ENCODE assay signal across 8 cellular contexts in the genomic region with DNA sequence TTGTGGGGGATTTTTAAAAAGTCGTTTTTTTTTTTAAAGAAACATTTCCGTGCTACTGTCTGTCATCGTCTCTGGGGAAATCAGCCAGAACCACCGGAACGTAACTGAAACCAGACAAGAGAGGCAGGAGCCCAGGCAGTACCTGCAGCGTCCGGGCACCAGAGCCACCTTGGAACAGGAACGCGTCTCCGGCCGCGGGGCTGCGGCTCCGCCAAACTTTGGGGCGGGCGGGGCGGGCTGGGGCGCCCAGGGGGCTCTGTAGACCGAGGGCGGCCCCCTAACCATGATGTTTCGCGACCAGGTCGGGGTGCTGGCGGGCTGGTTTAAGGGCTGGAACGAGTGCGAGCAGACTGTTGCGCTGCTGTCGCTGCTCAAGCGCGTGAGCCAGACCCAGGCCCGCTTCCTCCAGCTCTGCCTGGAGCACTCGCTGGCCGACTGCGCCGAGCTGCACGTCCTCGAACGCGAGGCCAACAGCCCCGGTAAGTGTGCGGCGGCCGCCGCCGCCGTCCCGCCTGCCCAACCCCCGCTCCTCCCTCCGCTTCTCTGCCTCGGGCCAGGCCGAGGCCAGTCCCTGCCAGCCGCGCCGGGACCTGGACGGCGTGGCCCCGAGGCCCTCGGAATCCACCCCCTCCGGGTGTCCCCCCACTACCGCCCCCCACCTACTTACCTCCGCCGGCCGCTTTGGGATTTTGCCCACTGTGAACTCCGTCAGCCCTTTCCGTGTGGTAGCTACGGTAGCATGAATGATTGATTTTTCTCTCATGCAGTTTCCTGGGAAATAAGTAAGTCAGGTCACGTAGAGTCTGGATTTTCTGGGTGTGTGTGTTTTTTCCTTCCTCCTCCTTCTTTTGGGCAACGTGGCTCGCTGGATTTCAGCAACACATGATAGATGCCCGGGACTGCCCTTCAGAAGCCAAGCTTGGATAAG. TPM values are rescaled to one million over a fixed set of nuclear protein-coding genes. Genes with fewer than 3 reads are reported as not detected.
DNase-seq lines count a peak whose midpoint lies in the region; FAIRE-seq and TF ChIP-seq lines count a peak whose summit lies in the region.

No MANE protein-coding gene starts in this region.

- H3K4me2 ChIP-seq in astrocyte (ENCODE audit: low read length): peak overlapping the region; percentile 87

- no peak for FAIRE-seq in astrocyte (lab: Jason Lieb, UNC)

- peak overlapping the region; percentile 77 for H3K4me3 ChIP-seq in HEK293 (ENCODE audit: low read depth, low read length)
- H3K4me3 ChIP-seq in astrocyte (ENCODE audit: insufficient read depth, low read depth, low read length): peak overlapping the region; percentile 77

- H3K27ac Mint-ChIP-seq in CD14-positive monocyte (peak overlapping the region in 1 of 7 donors; percentile 48), astrocyte (ENCODE audit: unreplicated experiment) (peak overlapping the region; percentile 98), progenitor cell of endocrine pancreas (peak overlapping the region; percentile 94)

- intact Hi-C loops in CD14-positive monocyte (cut with micrococcal nuclease): loop anchor here in 1 of 2 donors (5.0 kb wide), 1 partner anchor 239 kb away; no protein-coding TSS in a partner anchor

- no peaks in the 10 kb centered on the region for H3K27me3 ChIP-seq in astrocyte (ENCODE audit: insufficient read depth, low read length)

- no peak for TF ChIP-seq CTCF in CD14-positive monocyte (IDR thresholded peaks at IDR 0.05)
- no peak; the same call in 1 of the 2 replicates for TF ChIP-seq CTCF in HEK293 (tag by site-specific recombination; IDR thresholded peaks at IDR 0.05)
- no peak for TF ChIP-seq CTCF in astrocyte (IDR thresholded peaks at IDR 0.05; ENCODE audit: insufficient read depth, low read depth, low read length)
- no peak for TF ChIP-seq CTCF in progenitor cell of endocrine pancreas (IDR thresholded peaks at IDR 0.05; ENCODE audit: unreplicated experiment)

- H3K9me3 ChIP-seq in HEK293 (ENCODE audit: control insufficient read depth, insufficient read depth, low read depth, low read length): no peaks in the 10 kb centered on the region
- H3K9me3 ChIP-seq in astrocyte (ENCODE audit: insufficient read depth, low read depth, low read length): no peaks in the 10 kb centered on the region

- peaks cover 6 to 10% of the 10 kb centered on the region in 2 donors for H3K36me3 Mint-ChIP-seq in CD14-positive monocyte
- H3K36me3 Mint-ChIP-seq in astrocyte (ENCODE audit: low read depth, unreplicated experiment): peaks cover 25% of the 10 kb centered on the region
- peaks cover 4% of the 10 kb centered on the region for H3K36me3 Mint-ChIP-seq in progenitor cell of endocrine pancreas (ENCODE audit: insufficient read depth)

- DNase-seq in CD14-positive monocyte (ENCODE audit: low spot score) (peak; percentile 48), SW480 (ENCODE audit: low spot score) (peak; percentile 33), astrocyte (ENCODE audit: low read depth) (peak; percentile 70), hepatic stellate cell (ENCODE audit: low spot score) (peak; percentile 24), progenitor cell of endocrine pancreas (ENCODE audit: low spot score, unreplicated experiment) (peak; percentile 41), AG08395 (ENCODE audit: low spot score) (no peak), NCI-H187 treated with DMSO at 0.1 percent for 48 hours (lab: John Stamatoyannopoulos, UW) (no peak)

- peaks cover 47 to 57% (median 56%) of the 10 kb centered on the region in 3 donors for H3K27me3 Mint-ChIP-seq in CD14-positive monocyte (ENCODE audit: low read depth in 3 of 3)
- no peaks in the 10 kb centered on the region for H3K27me3 Mint-ChIP-seq in astrocyte (ENCODE audit: low read depth, unreplicated experiment)
- H3K27me3 Mint-ChIP-seq in progenitor cell of endocrine pancreas: peaks cover 23% of the 10 kb centered on the region

- H3K4me3 Mint-ChIP-seq in CD14-positive monocyte (peak overlapping the region; percentile 95 to 97), astrocyte (ENCODE audit: unreplicated experiment) (peak overlapping the region; percentile 99), progenitor cell of endocrine pancreas (ENCODE audit: low read depth) (peak overlapping the region; percentile 89)

- H3K36me3 ChIP-seq in HEK293 (ENCODE audit: control insufficient read depth in 2 of 2, insufficient read depth in 1 of 2, low read length in 2 of 2): peaks cover 0 to 7% of the 10 kb centered on the region in 2 experiments; a peak in 1 of 3 replicates
- peaks cover 9% of the 10 kb centered on the region for H3K36me3 ChIP-seq in astrocyte (ENCODE audit: insufficient read depth, low read length)

- peaks cover 28% of the 10 kb centered on the region for H3K4me1 Mint-ChIP-seq in CD14-positive monocyte
- H3K4me1 Mint-ChIP-seq in astrocyte (ENCODE audit: low read depth, unreplicated experiment): peaks cover 21% of the 10 kb centered on the region
- H3K4me1 Mint-ChIP-seq in progenitor cell of endocrine pancreas (ENCODE audit: low read depth): peaks cover 14% of the 10 kb centered on the region

- H3K9me3 Mint-ChIP-seq in CD14-positive monocyte: peaks cover 7 to 19% (median 11%) of the 10 kb centered on the region in 7 donors
- H3K9me3 Mint-ChIP-seq in astrocyte (ENCODE audit: unreplicated experiment): peaks cover 2% of the 10 kb centered on the region
- peaks cover 6% of the 10 kb centered on the region for H3K9me3 Mint-ChIP-seq in progenitor cell of endocrine pancreas (ENCODE audit: low read depth)

- CTCF ChIA-PET in HEK293 (lab: Yijun Ruan, JAX): interaction anchor here (0.6 to 2.1 kb wide), 12 partner anchors 9 to 527 kb away, joined by 3 to 13 read pairs (median 3); no protein-coding TSS in a partner anchor

- H3K4me1 ChIP-seq in HEK293 (ENCODE audit: control insufficient read depth, insufficient read depth, low read length) (peaks cover 5% of the 10 kb centered on the region; the same call in 1 of the 2 replicates), astrocyte (ENCODE audit: insufficient read depth, low read length) (peaks cover 36% of the 10 kb centered on the region)

- POLR2A ChIA-PET in HEK293 (lab: Yijun Ruan, JAX): interaction anchor here (0.6 to 2.4 kb wide), 11 partner anchors 16 to 303 kb away, joined by 3 to 11 read pairs (median 4); no protein-coding TSS in a partner anchor

- H3K79me2 ChIP-seq in astrocyte (ENCODE audit: insufficient read depth, low read length): peaks cover 58% of the 10 kb centered on the region

- H2AFZ ChIP-seq in astrocyte (ENCODE audit: low read depth, low read length): no peak overlapping the region

- peaks cover 25% of the 10 kb centered on the region for H4K20me1 ChIP-seq in astrocyte (ENCODE audit: insufficient read depth, low read length)

- H3K9ac ChIP-seq in astrocyte (ENCODE audit: low read length): peak overlapping the region; percentile 96

- H3K27ac ChIP-seq in HEK293 (ENCODE audit: extremely low read depth, low read depth, low read length): peak overlapping the region; percentile 77; the same call in 1 of the 2 replicates
- H3K27ac ChIP-seq in astrocyte (ENCODE audit: low read depth, low read length): peak overlapping the region; percentile 88

TF ChIP-seq in HEK293, 187 proteins besides CTCF, POLR2A, EP300 and RAD21 (continues in another document):
- TF ChIP-seq, protein P1, sequence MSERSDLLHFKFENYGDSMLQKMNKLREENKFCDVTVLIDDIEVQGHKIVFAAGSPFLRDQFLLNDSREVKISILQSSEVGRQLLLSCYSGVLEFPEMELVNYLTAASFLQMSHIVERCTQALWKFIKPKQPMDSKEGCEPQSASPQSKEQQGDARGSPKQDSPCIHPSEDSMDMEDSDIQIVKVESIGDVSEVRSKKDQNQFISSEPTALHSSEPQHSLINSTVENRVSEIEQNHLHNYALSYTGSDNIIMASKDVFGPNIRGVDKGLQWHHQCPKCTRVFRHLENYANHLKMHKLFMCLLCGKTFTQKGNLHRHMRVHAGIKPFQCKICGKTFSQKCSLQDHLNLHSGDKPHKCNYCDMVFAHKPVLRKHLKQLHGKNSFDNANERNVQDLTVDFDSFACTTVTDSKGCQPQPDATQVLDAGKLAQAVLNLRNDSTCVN (tag by site-specific recombination; optimal IDR thresholded peaks at IDR 0.05): peak; percentile 69
- TF ChIP-seq, protein P2, sequence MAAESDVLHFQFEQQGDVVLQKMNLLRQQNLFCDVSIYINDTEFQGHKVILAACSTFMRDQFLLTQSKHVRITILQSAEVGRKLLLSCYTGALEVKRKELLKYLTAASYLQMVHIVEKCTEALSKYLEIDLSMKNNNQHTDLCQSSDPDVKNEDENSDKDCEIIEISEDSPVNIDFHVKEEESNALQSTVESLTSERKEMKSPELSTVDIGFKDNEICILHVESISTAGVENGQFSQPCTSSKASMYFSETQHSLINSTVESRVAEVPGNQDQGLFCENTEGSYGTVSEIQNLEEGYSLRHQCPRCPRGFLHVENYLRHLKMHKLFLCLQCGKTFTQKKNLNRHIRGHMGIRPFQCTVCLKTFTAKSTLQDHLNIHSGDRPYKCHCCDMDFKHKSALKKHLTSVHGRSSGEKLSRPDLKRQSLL (tag by site-specific recombination; IDR thresholded peaks at IDR 0.05): 0 out of 2 replicates have a peak, but pooled peaks have one; percentile 15
- TF ChIP-seq, protein P3, sequence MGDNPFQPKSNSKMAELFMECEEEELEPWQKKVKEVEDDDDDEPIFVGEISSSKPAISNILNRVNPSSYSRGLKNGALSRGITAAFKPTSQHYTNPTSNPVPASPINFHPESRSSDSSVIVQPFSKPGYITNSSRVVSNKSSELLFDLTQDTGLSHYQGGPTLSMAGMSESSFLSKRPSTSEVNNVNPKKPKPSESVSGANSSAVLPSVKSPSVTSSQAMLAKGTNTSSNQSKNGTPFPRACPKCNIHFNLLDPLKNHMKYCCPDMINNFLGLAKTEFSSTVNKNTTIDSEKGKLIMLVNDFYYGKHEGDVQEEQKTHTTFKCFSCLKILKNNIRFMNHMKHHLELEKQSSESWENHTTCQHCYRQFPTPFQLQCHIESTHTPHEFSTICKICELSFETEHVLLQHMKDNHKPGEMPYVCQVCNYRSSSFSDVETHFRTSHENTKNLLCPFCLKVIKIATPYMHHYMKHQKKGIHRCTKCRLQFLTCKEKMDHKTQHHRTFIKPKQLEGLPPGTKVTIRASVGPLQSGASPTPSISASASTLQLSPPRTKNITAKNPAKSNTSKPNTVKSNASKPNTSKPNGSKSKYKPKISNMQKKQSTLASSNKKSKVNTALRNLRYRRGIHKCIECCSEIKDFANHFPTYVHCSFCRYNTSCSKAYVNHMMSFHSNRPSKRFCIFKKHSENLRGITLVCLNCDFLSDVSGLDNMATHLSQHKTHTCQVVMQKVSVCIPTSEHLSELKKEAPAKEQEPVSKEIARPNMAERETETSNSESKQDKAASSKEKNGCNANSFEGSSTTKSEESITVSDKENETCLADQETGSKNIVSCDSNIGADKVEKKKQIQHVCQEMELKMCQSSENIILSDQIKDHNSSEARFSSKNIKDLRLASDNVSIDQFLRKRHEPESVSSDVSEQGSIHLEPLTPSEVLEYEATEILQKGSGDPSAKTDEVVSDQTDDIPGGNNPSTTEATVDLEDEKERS (tag by site-specific recombination; IDR thresholded peaks at IDR 0.05): no peak

RNA-seq across cellular contexts. Expression of a gene that starts 1.0 kb away (rescaled TPM):
- polyA plus RNA-seq in CD14-positive monocyte: 1 to 10 TPM; 4.2 to 8.6 TPM
- total RNA-seq in astrocyte: 68.2 and 69.0 TPM in 2 replicates
- 9.1 and 10.8 TPM in 2 replicates for total RNA-seq in progenitor cell of endocrine pancreas

RNA-seq across cellular contexts. Expression of a gene that starts 58.2 kb away (rescaled TPM):
- 10 to 100 TPM; 18.6 to 19.4 TPM for polyA plus RNA-seq in CD14-positive monocyte
- total RNA-seq in astrocyte (16.6 and 18.7 TPM in 2 replicates), progenitor cell of endocrine pancreas (16.9 and 19.3 TPM in 2 replicates)

Comparison
In these comparisons a context has a peak if more than half of its experiments do, and no peak if none do; other contexts are left out.
1. DNase-seq: peak in CD14-positive monocyte (single experiment), SW480 (single experiment), astrocyte (single experiment), hepatic stellate cell (single experiment) and progenitor cell of endocrine pancreas (single experiment); none in AG08395 (single experiment) and NCI-H187 treated with DMSO at 0.1 percent for 48 hours (single experiment).
2. Peak in every context shown above with its lines, with median percentiles within 50 percentile points of each other: H3K4me3 Mint-ChIP-seq.